In genomic region chr1:115977481-115978258, GRCh38 we compare ENCODE assay signal across 9 cellular contexts. TPM values are rescaled to one million over a fixed set of nuclear protein-coding genes. Genes with fewer than 3 reads are reported as not detected.
DNase-seq lines count a peak whose midpoint lies in the region; ATAC-seq and TF ChIP-seq lines count a peak whose summit lies in the region.
"Had no signal": no experiment of that assay in that cellular context is flagged by ENCODE, and none has a peak within 500 bp of the region (broad histone marks: within the 10 kb centered on the region; RNA-seq: fewer than 3 reads in every experiment).

No MANE protein-coding gene starts in this region.

- peak overlapping the region; percentile 43 for H3K27ac ChIP-seq in foreskin keratinocyte

- peak; percentile 9 for ATAC-seq in foreskin keratinocyte
- ATAC-seq in GM19452 (IDR thresholded peaks at IDR 0.05; ENCODE audit: unreplicated experiment), result no peak

- peaks cover 12% of the 10 kb centered on the region for H3K4me1 ChIP-seq in foreskin keratinocyte

- H3K27me3 ChIP-seq in foreskin keratinocyte, result no peaks in the 10 kb centered on the region

- DNase-seq in NCI-H82 (lab: John Stamatoyannopoulos, UW) (peak; percentile 13), NCI-H82 treated with DMSO at 0.1 percent for 48 hours (lab: John Stamatoyannopoulos, UW; ENCODE audit: unreplicated experiment) (no peak), SW480 (ENCODE audit: low spot score) (peak; percentile 93), foreskin keratinocyte (peak; percentile 72 to 88), putamen (ENCODE audit: low spot score) (peak; percentile 51), cerebellum (ENCODE audit: low spot score) (no peak), NCI-H1048 (lab: John Stamatoyannopoulos, UW) (no peak)

- TF ChIP-seq CTCF in foreskin keratinocyte (conservative IDR thresholded peaks at IDR 0.05), result no peak

RNA-seq across cellular contexts. Expression of gene SLC22A15, which starts 1.4 kb away (rescaled TPM):
- total RNA-seq in foreskin keratinocyte (6.8 and 7.1 TPM in 2 replicates), cerebellum (32.8 TPM)
- 2.1 and 2.3 TPM in 2 replicates for polyA plus RNA-seq in foreskin keratinocyte
- polyA plus RNA-seq: AG04450 had no signal

Comparison
In these comparisons a context has a peak if more than half of its experiments do, and no peak if none do; other contexts are left out.
1. DNase-seq: peak in NCI-H82 (single experiment), SW480 (single experiment), foreskin keratinocyte (2 of 2) and putamen (single experiment); none in NCI-H82 treated with DMSO at 0.1 percent for 48 hours (single experiment), cerebellum (single experiment) and NCI-H1048 (single experiment).